17 cellular contexts compared by ENCODE assay signal in genomic region chr20:6663104-6663503, GRCh38.
DNase-seq lines count a peak whose midpoint lies in the region; ATAC-seq and TF ChIP-seq lines count a peak whose summit lies in the region.
"Had no signal": no experiment of that assay in that cellular context is flagged by ENCODE, and none has a peak within 500 bp of the region (broad histone marks: within the 10 kb centered on the region; RNA-seq: fewer than 3 reads in every experiment).

No MANE protein-coding gene starts in this region.

- H3K27me3 Mint-ChIP-seq in nephron progenitor cell (ENCODE audit: low read depth, poor library complexity): peaks cover 16% of the 10 kb centered on the region
- no peaks in the 10 kb centered on the region for H3K27me3 Mint-ChIP-seq in activated CD4-positive, alpha-beta T cell treated with anti-CD3 and anti-CD28 coated beads, Interleukin-2, amount 10 ng/mL, durations not matched to agents 7 days and 5 days
- H3K27me3 Mint-ChIP-seq: stimulated activated naive B cell treated with anti-CD40 and anti-IgM and Interleukin-4, amounts not matched to agents 10 μg/mL and 1 μg/mL and 100 μg/mL, for 72 hours had no signal

- peak; percentile 66 for DNase-seq in dermis blood vessel endothelial cell
- DNase-seq in nephron progenitor cell: peak; percentile 4
- no peak for DNase-seq in activated CD4-positive, alpha-beta T cell treated with anti-CD3 and anti-CD28 coated beads, Interleukin-2, amount 10 ng/mL, durations not matched to agents 7 days and 5 days
- no peak for DNase-seq in cerebellum (ENCODE audit: low spot score)
- DNase-seq in GM19238 (ENCODE audit: insufficient read length, low spot score): no peak
- no peak for DNase-seq in D341Med (ENCODE audit: low spot score)
- DNase-seq: activated naive CD8-positive, alpha-beta T cell treated with anti-CD3 and anti-CD28 coated beads for 36 hours; BE2C; caudate nucleus; DMS79; glutamatergic neuron; H7; left cardiac atrium; NCI-H1048; stimulated activated naive B cell treated with anti-CD40 and anti-IgM and Interleukin-4, amounts not matched to agents 10 μg/mL and 1 μg/mL and 100 μg/mL, for 72 hours had no signal

- POLR2A ChIA-PET in activated CD4-positive, alpha-beta T cell treated with anti-CD3 and anti-CD28 coated beads, Interleukin-2, amount 10 ng/mL, durations not matched to agents 7 days and 5 days (lab: Charles Lee): no interaction called here

- H3K36me3 Mint-ChIP-seq in nephron progenitor cell (ENCODE audit: low read depth): no peaks in the 10 kb centered on the region
- no peaks in the 10 kb centered on the region for H3K36me3 Mint-ChIP-seq in activated CD4-positive, alpha-beta T cell treated with anti-CD3 and anti-CD28 coated beads, Interleukin-2, amount 10 ng/mL, durations not matched to agents 7 days and 5 days (ENCODE audit: low read depth)
- H3K36me3 Mint-ChIP-seq: activated naive CD8-positive, alpha-beta T cell treated with anti-CD3 and anti-CD28 coated beads for 36 hours; stimulated activated naive B cell treated with anti-CD40 and anti-IgM and Interleukin-4, amounts not matched to agents 10 μg/mL and 1 μg/mL and 100 μg/mL, for 72 hours had no signal

- peaks cover 39% of the 10 kb centered on the region for H3K4me1 Mint-ChIP-seq in nephron progenitor cell
- H3K4me1 Mint-ChIP-seq in activated CD4-positive, alpha-beta T cell treated with anti-CD3 and anti-CD28 coated beads, Interleukin-2, amount 10 ng/mL, durations not matched to agents 7 days and 5 days: no peaks in the 10 kb centered on the region
- H3K4me1 Mint-ChIP-seq: activated naive CD8-positive, alpha-beta T cell treated with anti-CD3 and anti-CD28 coated beads for 36 hours; stimulated activated naive B cell treated with anti-CD40 and anti-IgM and Interleukin-4, amounts not matched to agents 10 μg/mL and 1 μg/mL and 100 μg/mL, for 72 hours had no signal

- peaks cover 11% of the 10 kb centered on the region for H3K9me3 Mint-ChIP-seq in nephron progenitor cell
- H3K9me3 Mint-ChIP-seq in activated CD4-positive, alpha-beta T cell treated with anti-CD3 and anti-CD28 coated beads, Interleukin-2, amount 10 ng/mL, durations not matched to agents 7 days and 5 days: peaks cover 2% of the 10 kb centered on the region
- H3K9me3 Mint-ChIP-seq: activated naive CD8-positive, alpha-beta T cell treated with anti-CD3 and anti-CD28 coated beads for 36 hours; stimulated activated naive B cell treated with anti-CD40 and anti-IgM and Interleukin-4, amounts not matched to agents 10 μg/mL and 1 μg/mL and 100 μg/mL, for 72 hours had no signal

- CTCF ChIA-PET in activated CD4-positive, alpha-beta T cell treated with anti-CD3 and anti-CD28 coated beads, Interleukin-2, amount 10 ng/mL, durations not matched to agents 7 days and 5 days (lab: Charles Lee): no interaction called here

- H3K27ac Mint-ChIP-seq in nephron progenitor cell: no peak overlapping the region
- H3K27ac Mint-ChIP-seq in activated CD4-positive, alpha-beta T cell treated with anti-CD3 and anti-CD28 coated beads, Interleukin-2, amount 10 ng/mL, durations not matched to agents 7 days and 5 days: no peak overlapping the region
- H3K27ac Mint-ChIP-seq: activated naive CD8-positive, alpha-beta T cell treated with anti-CD3 and anti-CD28 coated beads for 36 hours; stimulated activated naive B cell treated with anti-CD40 and anti-IgM and Interleukin-4, amounts not matched to agents 10 μg/mL and 1 μg/mL and 100 μg/mL, for 72 hours had no signal

- peak; percentile 50 for ATAC-seq in GM19397 (IDR thresholded peaks at IDR 0.05; ENCODE audit: unreplicated experiment)
- ATAC-seq in HG03432 (IDR thresholded peaks at IDR 0.05; ENCODE audit: unreplicated experiment): peak; percentile 55
- ATAC-seq: left cardiac atrium; stimulated activated naive B cell treated with anti-CD40 and anti-IgM and Interleukin-4, amounts not matched to agents 10 μg/mL and 1 μg/mL and 100 μg/mL, for 72 hours had no signal

- TF ChIP-seq CTCF in nephron progenitor cell (IDR thresholded peaks at IDR 0.05): no peak

- no peak overlapping the region for H3K4me3 Mint-ChIP-seq in nephron progenitor cell
- no peak overlapping the region for H3K4me3 Mint-ChIP-seq in activated CD4-positive, alpha-beta T cell treated with anti-CD3 and anti-CD28 coated beads, Interleukin-2, amount 10 ng/mL, durations not matched to agents 7 days and 5 days
- H3K4me3 Mint-ChIP-seq: activated naive CD8-positive, alpha-beta T cell treated with anti-CD3 and anti-CD28 coated beads for 36 hours; stimulated activated naive B cell treated with anti-CD40 and anti-IgM and Interleukin-4, amounts not matched to agents 10 μg/mL and 1 μg/mL and 100 μg/mL, for 72 hours had no signal

Comparison
In these comparisons a context has a peak if more than half of its experiments do, and no peak if none do; other contexts are left out.
1. DNase-seq: peak in dermis blood vessel endothelial cell (single experiment) and nephron progenitor cell (single experiment); none in activated CD4-positive, alpha-beta T cell treated with anti-CD3 and anti-CD28 coated beads, Interleukin-2, amount 10 ng/mL, durations not matched to agents 7 days and 5 days (single experiment), cerebellum (single experiment), GM19238 (single experiment) and D341Med (single experiment).